9 cellular contexts compared by ENCODE assay signal in genomic region chr9:96241391-96241809, GRCh38.
DNase-seq lines count a peak whose midpoint lies in the region; ATAC-seq and TF ChIP-seq lines count a peak whose summit lies in the region.
"Had no signal": no experiment of that assay in that cellular context is flagged by ENCODE, and none has a peak within 500 bp of the region (broad histone marks: within the 10 kb centered on the region; RNA-seq: fewer than 3 reads in every experiment).

No MANE protein-coding gene starts in this region.

- no peaks in the 10 kb centered on the region for H3K36me3 ChIP-seq in ascending aorta
- H3K36me3 ChIP-seq: spleen had no signal

- no peaks in the 10 kb centered on the region for H3K4me1 ChIP-seq in ascending aorta
- H3K4me1 ChIP-seq: spleen had no signal

- ATAC-seq in GM21381 (IDR thresholded peaks at IDR 0.05; ENCODE audit: unreplicated experiment): peak; percentile 63

- intact Hi-C loops in ascending aorta (cut with DNase I): no loop called here

- no peak overlapping the region for H3K27ac ChIP-seq in ascending aorta
- H3K27ac ChIP-seq: spleen had no signal

- no peak overlapping the region for H3K4me3 ChIP-seq in ascending aorta
- H3K4me3 ChIP-seq: lung, spleen had no signal

- DNase-seq in LoVo (ENCODE audit: low spot score) (peak; percentile 78), pons (ENCODE audit: low spot score) (no peak), COLO668 (lab: John Stamatoyannopoulos, UW; ENCODE audit: unreplicated experiment) (no peak), ascending aorta (ENCODE audit: low spot score in 2 of 2) (no peak)
- peak; percentile 15 for DNase-seq in activated T-helper 9 cell treated with anti-CD3 and anti-CD28 coated beads, Interleukin-2, amount 50 U/mL, for 16 hours (ENCODE audit: low read depth)
- peak; percentile 43 to 54 for DNase-seq in stimulated activated CD4-positive, alpha-beta T cell treated with anti-CD3 and anti-CD28 coated beads, Interleukin-4, amount 100 ng/mL, for 48 hours (ENCODE audit: low read depth in 2 of 2)
- DNase-seq: spleen had no signal

- H3K27me3 ChIP-seq in ascending aorta: no peaks in the 10 kb centered on the region

- H3K9me3 ChIP-seq in ascending aorta: no peaks in the 10 kb centered on the region
- H3K9me3 ChIP-seq: spleen had no signal

- no peak for TF ChIP-seq CTCF in ascending aorta (IDR thresholded peaks at IDR 0.05)

Comparison
In these comparisons a context has a peak if more than half of its experiments do, and no peak if none do; other contexts are left out.
1. DNase-seq: peak in LoVo (single experiment), activated T-helper 9 cell treated with anti-CD3 and anti-CD28 coated beads, Interleukin-2, amount 50 U/mL, for 16 hours (single experiment) and stimulated activated CD4-positive, alpha-beta T cell treated with anti-CD3 and anti-CD28 coated beads, Interleukin-4, amount 100 ng/mL, for 48 hours (2 of 2); none in pons (single experiment), COLO668 (single experiment) and ascending aorta (0 of 2).